ENCODE assay signal across 32 cellular contexts in the genomic region with DNA sequence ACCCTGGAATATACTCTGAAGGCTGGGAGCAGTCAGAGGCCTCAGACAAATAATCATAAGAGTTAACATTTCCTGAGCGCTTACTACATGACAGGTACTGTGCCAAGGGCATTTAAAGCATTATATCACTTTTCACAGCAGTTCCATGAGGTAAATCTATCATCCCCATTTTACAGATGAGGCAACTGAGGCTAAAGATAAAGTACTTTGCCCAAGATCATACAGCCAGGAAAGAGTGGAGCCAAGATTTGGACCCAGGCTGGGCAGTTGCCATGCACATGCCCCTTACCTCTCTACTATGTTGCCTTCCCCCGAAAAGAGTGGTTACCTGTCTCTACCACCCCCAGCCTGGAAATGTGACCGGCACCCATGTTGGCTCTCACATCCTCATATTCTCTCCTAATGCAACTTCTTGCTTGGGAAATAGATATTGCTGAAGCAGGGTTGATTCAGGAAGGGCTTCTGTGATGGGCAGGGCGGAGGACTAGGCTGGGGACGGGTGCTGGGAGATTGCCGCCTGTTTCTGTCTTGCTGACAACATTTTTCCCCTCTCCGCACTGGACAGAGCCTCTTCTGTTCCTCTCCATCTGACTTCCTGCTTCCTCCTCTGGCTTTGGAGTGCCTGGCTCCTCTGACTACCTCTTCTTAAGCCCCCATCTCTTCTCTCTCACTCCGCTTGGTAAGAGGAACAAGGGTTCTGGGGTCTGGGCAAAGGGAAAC. TPM values are rescaled to one million over a fixed set of nuclear protein-coding genes. Genes with fewer than 3 reads are reported as not detected.
"Had no signal": no experiment of that assay in that cellular context is flagged by ENCODE, and none has a peak within 500 bp of the region (broad histone marks: within the 10 kb centered on the region; RNA-seq: fewer than 3 reads in every experiment).

No MANE protein-coding gene starts in this region.

- H3K9me3 Mint-ChIP-seq: immature natural killer cell; neural crest cell; stimulated activated memory B cell treated with anti-CD40 and anti-IgM and Interleukin-4, amounts not matched to agents 10 μg/mL and 1 μg/mL and 100 μg/mL, for 72 hours; stimulated activated naive CD8-positive, alpha-beta T cell treated with anti-CD3 and anti-CD28 coated beads, Interleukin-15, amount 100 ng/mL, for 72 hours; T-helper 1 cell treated with Interleukin-12 subunit alpha and Interleukin-12 subunit beta and Interleukin-4 antibody, amounts not matched to agents 30 μg/mL and 1 μg/mL, for 36 hours had no signal

- H3K79me2 ChIP-seq: parathyroid adenoma had no signal

- H3K4me1 ChIP-seq: parathyroid adenoma, upper lobe of left lung had no signal

- H3K27ac ChIP-seq: coronary artery, parathyroid adenoma, upper lobe of left lung, WERI-Rb-1 had no signal

- DNase-seq: activated CD4-positive, alpha-beta T cell treated with anti-CD3 and anti-CD28 coated beads for 48 hours; activated CD4-positive, alpha-beta T cell treated with anti-CD3 and anti-CD28 coated beads, Interleukin-2, amount 50 U/mL, for 48 hours; activated CD8-positive, alpha-beta memory T cell treated with anti-CD3 and anti-CD28 coated beads for 24 hours; activated effector memory CD4-positive, alpha-beta T cell treated with Interleukin-2 at 50 U/mL for 16 hours; activated naive CD4-positive, alpha-beta T cell treated with Interleukin-2 at 50 U/mL for 16 hours; anterior cingulate cortex; foreskin fibroblast; hypothalamus; immature natural killer cell; kidney; left colon; naive B cell; nucleus accumbens; stimulated activated CD4-positive, alpha-beta T cell treated with anti-CD3 and anti-CD28 coated beads, Interleukin-1b, Interleukin-23, amount 100 ng/mL, for 48 hours; stimulated activated CD4-positive, alpha-beta T cell treated with anti-CD3 and anti-CD28 coated beads, Interleukin-4, amount 100 ng/mL, for 4 hours; stimulated activated CD8-positive, alpha-beta memory T cell treated with anti-CD3 and anti-CD28 coated beads, Interleukin-4, amount 100 ng/mL, for 48 hours; stimulated activated naive CD8-positive, alpha-beta T cell treated with anti-CD3 and anti-CD28 coated beads, Interleukin-15, amount 100 ng/mL, for 72 hours; substantia nigra; SW 1271; T-helper 9 cell; upper lobe of left lung; WERI-Rb-1 had no signal

- H3K4me1 Mint-ChIP-seq: stimulated activated naive CD8-positive, alpha-beta T cell treated with anti-CD3 and anti-CD28 coated beads, Interleukin-15, amount 100 ng/mL, for 72 hours had no signal

- H3K4me3 ChIP-seq: coronary artery, lung, smooth muscle cell, upper lobe of left lung had no signal

- H3K4me2 ChIP-seq: smooth muscle cell had no signal

- H3K27me3 Mint-ChIP-seq: naive B cell; stimulated activated memory B cell treated with anti-CD40 and anti-IgM and Interleukin-4, amounts not matched to agents 10 μg/mL and 1 μg/mL and 100 μg/mL, for 72 hours; stimulated activated naive CD8-positive, alpha-beta T cell treated with anti-CD3 and anti-CD28 coated beads, Interleukin-15, amount 100 ng/mL, for 72 hours had no signal

- H3K27me3 ChIP-seq: upper lobe of left lung had no signal

- H3K27ac Mint-ChIP-seq: activated naive CD8-positive, alpha-beta T cell; immature natural killer cell; stimulated activated memory B cell treated with anti-CD40 and anti-IgM and Interleukin-4, amounts not matched to agents 10 μg/mL and 1 μg/mL and 100 μg/mL, for 72 hours; stimulated activated naive CD8-positive, alpha-beta T cell treated with anti-CD3 and anti-CD28 coated beads, Interleukin-15, amount 100 ng/mL, for 72 hours; T-helper 1 cell treated with Interleukin-12 subunit alpha and Interleukin-12 subunit beta and Interleukin-4 antibody, amounts not matched to agents 30 μg/mL and 1 μg/mL, for 36 hours had no signal

- ATAC-seq: activated CD4-positive, CD25-positive, alpha-beta regulatory T cell treated with anti-CD3 and anti-CD28 coated beads, Interleukin-2, amount 50 U/mL, for 24 hours; esophagus mucosa; left colon; stimulated activated memory B cell treated with anti-CD40 and anti-IgM and Interleukin-4, amounts not matched to agents 10 μg/mL and 1 μg/mL and 100 μg/mL, for 72 hours; stimulated activated naive CD8-positive, alpha-beta T cell treated with anti-CD3 and anti-CD28 coated beads, Interleukin-15, amount 100 ng/mL, for 72 hours had no signal

- H3K9ac ChIP-seq: parathyroid adenoma had no signal

- H3K4me3 Mint-ChIP-seq: activated naive CD8-positive, alpha-beta T cell; immature natural killer cell; naive B cell; neural crest cell; stimulated activated memory B cell treated with anti-CD40 and anti-IgM and Interleukin-4, amounts not matched to agents 10 μg/mL and 1 μg/mL and 100 μg/mL, for 72 hours; stimulated activated naive CD8-positive, alpha-beta T cell treated with anti-CD3 and anti-CD28 coated beads, Interleukin-15, amount 100 ng/mL, for 72 hours; T-helper 1 cell treated with Interleukin-12 subunit alpha and Interleukin-12 subunit beta and Interleukin-4 antibody, amounts not matched to agents 30 μg/mL and 1 μg/mL, for 36 hours had no signal

- H3K36me3 Mint-ChIP-seq: activated naive CD8-positive, alpha-beta T cell; immature natural killer cell; naive B cell; stimulated activated memory B cell treated with anti-CD40 and anti-IgM and Interleukin-4, amounts not matched to agents 10 μg/mL and 1 μg/mL and 100 μg/mL, for 72 hours had no signal

- H2AFZ ChIP-seq: parathyroid adenoma had no signal

- H3K36me3 ChIP-seq: upper lobe of left lung, WERI-Rb-1 had no signal

- H3K9me3 ChIP-seq: upper lobe of left lung had no signal

RNA-seq across cellular contexts. Expression of gene SMO, which starts 13.8 kb away (rescaled TPM):
- polyA plus RNA-seq: immature natural killer cell had no signal
